11 cellular contexts compared by ENCODE assay signal in the genomic region with DNA sequence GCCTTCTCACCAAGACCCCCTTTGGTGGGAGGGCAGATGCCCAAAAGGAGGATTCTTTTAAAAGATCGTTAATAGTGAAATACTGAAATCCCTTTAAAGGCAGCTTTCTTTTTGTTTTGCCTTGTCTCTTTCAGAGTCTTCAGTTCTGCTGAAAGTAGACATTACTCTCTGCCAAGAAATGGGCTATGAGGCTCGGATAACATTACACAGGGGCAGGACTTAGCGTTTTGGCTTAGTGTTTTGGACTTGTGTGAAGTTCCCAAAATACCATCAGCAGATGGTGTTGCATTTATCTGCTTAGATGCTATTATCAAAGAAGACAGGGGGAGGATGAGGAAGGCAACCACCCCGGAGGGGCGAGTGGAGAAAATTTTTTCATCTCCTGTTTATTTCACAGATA.
DNase-seq lines count a peak whose midpoint lies in the region; ATAC-seq and TF ChIP-seq lines count a peak whose summit lies in the region.
"Had no signal": no experiment of that assay in that cellular context is flagged by ENCODE, and none has a peak within 500 bp of the region (broad histone marks: within the 10 kb centered on the region; RNA-seq: fewer than 3 reads in every experiment).

No MANE protein-coding gene starts in this region.

- CTCF ChIA-PET in BJ (lab: Yijun Ruan, JAX) = interaction anchor here (1.1 to 1.2 kb wide), 2 partner anchors 17 to 269 kb away, joined by 3 to 5 read pairs; no protein-coding TSS in a partner anchor

- POLR2A ChIA-PET in BJ (lab: Charles Lee) = interaction anchor here (0.6 to 1.0 kb wide), 2 partner anchors 27 to 38 kb away, joined by 3 read pairs; no protein-coding TSS in a partner anchor

- peak overlapping the region; percentile 33 for H3K4me3 ChIP-seq in BJ (ENCODE audit: low read depth, low read length)
- H3K4me3 ChIP-seq in SJSA1 = peak overlapping the region; percentile 16; the same call in 1 of the 2 replicates
- H3K4me3 ChIP-seq in psoas muscle = peak overlapping the region; percentile 60
- no peak overlapping the region for H3K4me3 ChIP-seq in WERI-Rb-1 (ENCODE audit: low read depth, low read length)

- intact Hi-C loops in psoas muscle (cut with DNase I) = loop anchor here (5.0 kb wide), 1 partner anchor 87 kb away; a partner anchor contains a TSS

- no peak for TF ChIP-seq CTCF in BJ (IDR thresholded peaks at IDR 0.05; ENCODE audit: insufficient read depth, low read depth, low read length)
- no peak for TF ChIP-seq CTCF in psoas muscle (IDR thresholded peaks at IDR 0.05)
- TF ChIP-seq CTCF in WERI-Rb-1 (IDR thresholded peaks at IDR 0.05; ENCODE audit: low read depth, low read length) = no peak

- 9 to 10% (median 10%) methylated on average over 5 of the region's 5 CpGs for WGBS in psoas muscle, 3 donors

- H3K4me1 ChIP-seq in SJSA1 (replicated peaks) (peaks cover 14% of the 10 kb centered on the region; the same call in 1 of the 2 replicates), psoas muscle (peaks cover 23% of the 10 kb centered on the region)

- H3K36me3 ChIP-seq in BJ (ENCODE audit: control insufficient read depth, insufficient read depth, low read length) (no peaks in the 10 kb centered on the region), SJSA1 (no peaks in the 10 kb centered on the region), psoas muscle (ENCODE audit: insufficient read depth in 1 of 2, low read depth in 1 of 2) (no peaks in the 10 kb centered on the region), WERI-Rb-1 (no peaks in the 10 kb centered on the region)

- H3K27ac ChIP-seq in SJSA1 (no peak overlapping the region), psoas muscle (peak overlapping the region; percentile 85), WERI-Rb-1 (no peak overlapping the region)
- H3K27ac ChIP-seq: C4-2B had no signal

- H3K27me3 ChIP-seq in BJ (ENCODE audit: control insufficient read depth, insufficient read depth, low read length) (no peaks in the 10 kb centered on the region; the same call in 1 of the 2 replicates), SJSA1 (replicated peaks) (no peaks in the 10 kb centered on the region), psoas muscle (ENCODE audit: insufficient read depth in 3 of 3, low read length in 2 of 3) (no peaks in the 10 kb centered on the region), WERI-Rb-1 (ENCODE audit: insufficient read depth, low read depth, severe bottlenecking) (no peaks in the 10 kb centered on the region)

- H3K9me3 ChIP-seq in SJSA1 (replicated peaks) = no peaks in the 10 kb centered on the region
- no peaks in the 10 kb centered on the region for H3K9me3 ChIP-seq in psoas muscle
- no peaks in the 10 kb centered on the region for H3K9me3 ChIP-seq in WERI-Rb-1 (ENCODE audit: severe bottlenecking)

- DNase-seq in BJ (ENCODE audit: low read depth) (no peak), SJSA1 (ENCODE audit: low read depth in 1 of 2, low spot score in 2 of 2) (no peak), fibroblast of the conjunctiva (ENCODE audit: low read depth) (peak; percentile 66), psoas muscle (no peak), WERI-Rb-1 (no peak), activated gamma-delta T cell treated with Interleukin-2 at 50 U/mL for 16 hours (no peak)
- DNase-seq: activated B cell treated with CpG ODN at 0.5 μM for 24 hours had no signal

- ATAC-seq in psoas muscle (peak; percentile 74 to 83 (median 78)), GM21723 (IDR thresholded peaks at IDR 0.05; ENCODE audit: unreplicated experiment) (no peak), GM19035 (IDR thresholded peaks at IDR 0.05; ENCODE audit: unreplicated experiment) (no peak)
- ATAC-seq: activated naive CD4-positive, alpha-beta T cell treated with anti-CD3 and anti-CD28 coated beads, Interleukin-2, amount 50 U/mL, for 72 hours had no signal

Comparison
In these comparisons a context has a peak if more than half of its experiments do, and no peak if none do; other contexts are left out.
1. ATAC-seq: peak in psoas muscle (4 of 4); none in GM21723 (single experiment) and GM19035 (single experiment).